24 cellular contexts compared by ENCODE assay signal in genomic region chr14:68557648-68558047, GRCh38.
"Had no signal": no experiment of that assay in that cellular context is flagged by ENCODE, and none has a peak within 500 bp of the region (broad histone marks: within the 10 kb centered on the region; RNA-seq: fewer than 3 reads in every experiment).

No MANE protein-coding gene starts in this region.

- H3K27ac ChIP-seq: brain microvascular endothelial cell, cardiac muscle cell had no signal

- H3K9me3 Mint-ChIP-seq: activated CD4-positive, alpha-beta memory T cell treated with anti-CD3 and anti-CD28 coated beads, Interleukin-2, amount 10 ng/mL, durations not matched to agents 7 days and 5 days; activated naive CD4-positive, alpha-beta T cell treated with anti-CD3 and anti-CD28 coated beads, Interleukin-2, amount 10 ng/mL, durations not matched to agents 7 days and 5 days; activated naive CD8-positive, alpha-beta T cell treated with anti-CD3 and anti-CD28 coated beads for 36 hours; activated T-cell treated with anti-CD3 and anti-CD28 coated beads, Interleukin-2, amount 50 U/mL, for 72 hours; activated T-helper 2 cell treated with anti-CD3 and anti-CD28 coated beads, Interferon-gamma antibody, Interleukin-2, Interleukin-4, amounts not matched to agents 10 μg/mL and 5 μg/mL and 100 μg/mL, durations not matched to agents 14 hours and 24 hours and 36 hours had no signal

- FAIRE-seq: RCC 7860 had no signal

- DNase-seq: activated B cell treated with CpG ODN at 0.5 μM for 24 hours; activated CD4-positive, alpha-beta memory T cell treated with anti-CD3 and anti-CD28 coated beads, Interleukin-2, amount 10 ng/mL, durations not matched to agents 7 days and 5 days; activated CD4-positive, alpha-beta T cell treated with anti-CD3 and anti-CD28 coated beads for 1 hour; activated CD4-positive, alpha-beta T cell treated with anti-CD3 and anti-CD28 coated beads, Interleukin-2, amount 50 U/mL, for 1 hour; activated CD8-positive, alpha-beta memory T cell treated with anti-CD3 and anti-CD28 coated beads, Interleukin-2, amount 50 U/mL, for 4 hours; activated gamma-delta T cell treated with Interleukin-2 at 50 U/mL for 16 hours; activated naive CD4-positive, alpha-beta T cell treated with anti-CD3 and anti-CD28 coated beads, Interleukin-2, amount 10 ng/mL, durations not matched to agents 7 days and 5 days; activated naive CD8-positive, alpha-beta T cell treated with anti-CD3 and anti-CD28 coated beads for 36 hours; activated T-cell treated with anti-CD3 and anti-CD28 coated beads, Interleukin-2, amount 50 U/mL, for 72 hours; brain microvascular endothelial cell; MM.1S; NCI-H1105; NCI-H1436; NCI-H1694 treated with DMSO at 0.1 percent for 48 hours; NCI-H2029 treated with DMSO at 0.1 percent for 48 hours; NCI-H510A treated with DMSO at 0.1 percent for 48 hours; NCI-H69; NK-92 treated with Interleukin-12 subunit alpha and Interleukin-12 subunit beta, amount 100 ng/mL, for 24 hours; SIG-M5; T-helper 17 cell; T-helper 9 cell had no signal

- H3K4me3 Mint-ChIP-seq: activated B cell treated with CpG ODN at 0.5 μM for 24 hours; activated CD4-positive, alpha-beta memory T cell treated with anti-CD3 and anti-CD28 coated beads, Interleukin-2, amount 10 ng/mL, durations not matched to agents 7 days and 5 days; activated naive CD4-positive, alpha-beta T cell treated with anti-CD3 and anti-CD28 coated beads, Interleukin-2, amount 10 ng/mL, durations not matched to agents 7 days and 5 days; activated naive CD8-positive, alpha-beta T cell treated with anti-CD3 and anti-CD28 coated beads for 36 hours; activated T-cell treated with anti-CD3 and anti-CD28 coated beads, Interleukin-2, amount 50 U/mL, for 72 hours; T-helper 17 cell had no signal

- H3K36me3 Mint-ChIP-seq: activated naive CD4-positive, alpha-beta T cell treated with anti-CD3 and anti-CD28 coated beads, Interleukin-2, amount 10 ng/mL, durations not matched to agents 7 days and 5 days; activated naive CD8-positive, alpha-beta T cell treated with anti-CD3 and anti-CD28 coated beads for 36 hours had no signal

- H3K36me3 ChIP-seq: brain microvascular endothelial cell, cardiac muscle cell had no signal

- H3K27me3 ChIP-seq: brain microvascular endothelial cell, cardiac muscle cell had no signal

- H3K4me1 Mint-ChIP-seq: activated CD4-positive, alpha-beta memory T cell treated with anti-CD3 and anti-CD28 coated beads, Interleukin-2, amount 10 ng/mL, durations not matched to agents 7 days and 5 days had no signal

- H3K4me3 ChIP-seq: cardiac muscle cell had no signal

- H3K27me3 Mint-ChIP-seq: activated B cell treated with CpG ODN at 0.5 μM for 24 hours; activated CD4-positive, alpha-beta memory T cell treated with anti-CD3 and anti-CD28 coated beads, Interleukin-2, amount 10 ng/mL, durations not matched to agents 7 days and 5 days; activated naive CD8-positive, alpha-beta T cell treated with anti-CD3 and anti-CD28 coated beads for 36 hours; T-helper 17 cell had no signal

- ATAC-seq: activated T-cell treated with anti-CD3 and anti-CD28 coated beads, Interleukin-2, amount 50 U/mL, for 72 hours; T-helper 17 cell had no signal

- H3K27ac Mint-ChIP-seq: activated B cell treated with CpG ODN at 0.5 μM for 24 hours; activated CD4-positive, alpha-beta memory T cell treated with anti-CD3 and anti-CD28 coated beads, Interleukin-2, amount 10 ng/mL, durations not matched to agents 7 days and 5 days; activated naive CD4-positive, alpha-beta T cell treated with anti-CD3 and anti-CD28 coated beads, Interleukin-2, amount 10 ng/mL, durations not matched to agents 7 days and 5 days; activated naive CD8-positive, alpha-beta T cell treated with anti-CD3 and anti-CD28 coated beads for 36 hours; activated T-cell treated with anti-CD3 and anti-CD28 coated beads, Interleukin-2, amount 50 U/mL, for 72 hours; activated T-helper 2 cell treated with anti-CD3 and anti-CD28 coated beads, Interferon-gamma antibody, Interleukin-2, Interleukin-4, amounts not matched to agents 10 μg/mL and 5 μg/mL and 100 μg/mL, durations not matched to agents 14 hours and 24 hours and 36 hours; T-helper 17 cell had no signal
